Comparison of ENCODE assay signal across 24 cellular contexts in the genomic region with DNA sequence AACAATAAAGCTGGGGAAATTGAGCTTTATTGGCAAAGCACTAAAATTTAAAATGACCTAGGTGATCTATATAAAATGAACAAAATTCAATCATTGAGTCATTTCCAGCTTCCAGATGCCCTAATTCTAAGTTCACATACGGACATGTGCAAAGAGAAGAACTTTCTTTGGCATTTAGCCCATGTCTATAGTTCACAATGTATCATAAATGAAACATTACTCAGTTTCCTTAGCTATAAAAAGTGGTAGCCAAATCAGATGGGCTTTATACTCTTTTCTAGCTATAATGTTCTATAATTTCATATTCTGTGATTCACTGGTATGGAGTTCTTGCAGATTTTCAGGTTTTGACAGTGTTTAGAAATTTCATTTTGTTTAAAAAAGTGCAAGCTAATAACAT.
"Had no signal": no experiment of that assay in that cellular context is flagged by ENCODE, and none has a peak within 500 bp of the region (broad histone marks: within the 10 kb centered on the region; RNA-seq: fewer than 3 reads in every experiment).

No MANE protein-coding gene starts in this region.

- H3K4me1 Mint-ChIP-seq: activated B cell treated with CpG ODN at 0.5 μM for 24 hours; immature natural killer cell; naive thymus-derived CD8-positive, alpha-beta T cell had no signal

- DNase-seq: activated B cell treated with CpG ODN at 0.5 μM for 24 hours; activated naive CD4-positive, alpha-beta T cell; activated T-cell treated with anti-CD3 and anti-CD28 coated beads for 4 hours; activated T-cell treated with anti-CD3 and anti-CD28 coated beads, Interleukin-2, amount 50 U/mL, for 72 hours; anterior cingulate cortex; effector CD4-positive, alpha-beta T cell; heart left ventricle; hypothalamus; immature natural killer cell; mesenchymal stem cell; naive thymus-derived CD8-positive, alpha-beta T cell; occipital lobe; psoas muscle; stimulated activated CD4-positive, alpha-beta T cell treated with anti-CD3 and anti-CD28 coated beads, Interleukin-2, amount 100 ng/mL, for 48 hours; stimulated activated naive CD4-positive, alpha-beta T cell treated with Interleukin-2 at 50 U/mL for 16 hours; T-helper 1 cell; testis; transverse colon had no signal

- H3K27me3 Mint-ChIP-seq: activated B cell treated with CpG ODN at 0.5 μM for 24 hours; naive thymus-derived CD8-positive, alpha-beta T cell had no signal

- H3K9me3 Mint-ChIP-seq: activated naive CD4-positive, alpha-beta T cell treated with anti-CD3 and anti-CD28 coated beads, Interleukin-2, amount 50 U/mL, for 72 hours; neural progenitor cell had no signal

- H3K36me3 Mint-ChIP-seq: brain; immature natural killer cell; naive thymus-derived CD8-positive, alpha-beta T cell; neural progenitor cell had no signal

- H3K4me3 ChIP-seq: heart left ventricle, neural progenitor cell, psoas muscle, right atrium auricular region, testis, transverse colon had no signal

- H3K27ac Mint-ChIP-seq: activated B cell treated with CpG ODN at 0.5 μM for 24 hours; activated naive CD4-positive, alpha-beta T cell treated with anti-CD3 and anti-CD28 coated beads, Interleukin-2, amount 50 U/mL, for 72 hours; activated T-cell treated with anti-CD3 and anti-CD28 coated beads, Interleukin-2, amount 50 U/mL, for 72 hours; immature natural killer cell; naive thymus-derived CD8-positive, alpha-beta T cell; neural progenitor cell; T-helper 2 cell treated with Interferon-gamma antibody and Interleukin-4, amounts not matched to agents 5 μg/mL and 100 μg/mL, for 36 hours had no signal

- H3K27ac ChIP-seq: heart left ventricle, neural progenitor cell, parathyroid adenoma, psoas muscle, right atrium auricular region, testis, transverse colon had no signal

- ATAC-seq: activated naive CD4-positive, alpha-beta T cell treated with anti-CD3 and anti-CD28 coated beads, Interleukin-2, amount 50 U/mL, for 72 hours; activated T-cell treated with anti-CD3 and anti-CD28 coated beads, Interleukin-2, amount 50 U/mL, for 72 hours; heart left ventricle; naive thymus-derived CD8-positive, alpha-beta T cell; psoas muscle had no signal

- H3K4me3 Mint-ChIP-seq: activated B cell treated with CpG ODN at 0.5 μM for 24 hours; activated T-cell treated with anti-CD3 and anti-CD28 coated beads, Interleukin-2, amount 50 U/mL, for 72 hours; brain; immature natural killer cell; naive thymus-derived CD8-positive, alpha-beta T cell; neural progenitor cell; T-helper 2 cell treated with Interferon-gamma antibody and Interleukin-4, amounts not matched to agents 5 μg/mL and 100 μg/mL, for 36 hours had no signal
